Comparison of ENCODE assay signal across 27 cellular contexts in the genomic region with DNA sequence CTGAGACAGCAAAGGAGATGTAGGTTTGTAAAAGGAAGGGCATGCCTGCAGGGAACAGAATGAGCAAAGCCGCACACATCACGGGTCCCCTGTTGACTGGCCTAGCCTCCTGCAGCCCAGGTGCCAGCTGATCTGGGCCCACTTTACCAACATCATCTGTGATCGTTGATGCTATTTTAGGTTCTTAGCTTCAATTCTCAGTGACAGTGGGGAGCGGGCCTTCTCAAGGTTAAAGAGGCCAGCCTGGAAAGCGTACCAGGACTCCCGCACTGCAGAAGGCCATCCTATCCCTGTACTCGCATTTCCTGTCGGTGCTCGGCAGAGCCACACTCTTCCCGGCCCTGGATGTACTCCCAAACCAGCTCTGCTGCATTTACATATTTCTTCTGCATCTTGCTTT.
"Had no signal": no experiment of that assay in that cellular context is flagged by ENCODE, and none has a peak within 500 bp of the region (broad histone marks: within the 10 kb centered on the region; RNA-seq: fewer than 3 reads in every experiment).

No MANE protein-coding gene starts in this region.

- H3K27me3 ChIP-seq: ascending aorta, breast epithelium, cardiac muscle cell had no signal

- H3K27ac Mint-ChIP-seq: activated CD4-positive, alpha-beta memory T cell treated with anti-CD3 and anti-CD28 coated beads for 36 hours; activated CD4-positive, alpha-beta T cell treated with anti-CD3 and anti-CD28 coated beads for 36 hours; activated CD4-positive, alpha-beta T cell treated with anti-CD3 and anti-CD28 coated beads, Interleukin-2, amount 10 ng/mL, durations not matched to agents 24 days and 14 days; activated CD8-positive, alpha-beta T cell treated with anti-CD3 and anti-CD28 coated beads, Interleukin-2, amount 10 ng/mL, durations not matched to agents 7 days and 5 days; activated naive CD4-positive, alpha-beta T cell treated with anti-CD3 and anti-CD28 coated beads, Interleukin-2, amount 10 ng/mL, durations not matched to agents 7 days and 5 days; activated naive CD4-positive, alpha-beta T cell treated with anti-CD3 and anti-CD28 coated beads, Interleukin-2, amount 50 U/mL, for 72 hours; activated naive CD8-positive, alpha-beta T cell treated with anti-CD3 and anti-CD28 coated beads, Interleukin-2, amount 10 ng/mL, durations not matched to agents 7 days and 5 days; activated T-helper 2 cell treated with anti-CD3 and anti-CD28 coated beads, Interferon-gamma antibody, Interleukin-2, Interleukin-4, amounts not matched to agents 10 μg/mL and 5 μg/mL and 100 μg/mL, durations not matched to agents 14 hours and 24 hours and 36 hours; brain; effector memory CD8-positive, alpha-beta T cell had no signal

- H3K27me3 Mint-ChIP-seq: activated CD4-positive, alpha-beta memory T cell treated with anti-CD3 and anti-CD28 coated beads for 36 hours; activated CD4-positive, alpha-beta T cell treated with anti-CD3 and anti-CD28 coated beads for 36 hours; activated CD4-positive, alpha-beta T cell treated with anti-CD3 and anti-CD28 coated beads, Interleukin-2, amount 10 ng/mL, durations not matched to agents 24 days and 14 days; activated naive CD4-positive, alpha-beta T cell treated with anti-CD3 and anti-CD28 coated beads, Interleukin-2, amount 10 ng/mL, durations not matched to agents 7 days and 5 days; activated naive CD8-positive, alpha-beta T cell treated with anti-CD3 and anti-CD28 coated beads, Interleukin-2, amount 10 ng/mL, durations not matched to agents 7 days and 5 days; effector memory CD8-positive, alpha-beta T cell had no signal

- H3K36me3 Mint-ChIP-seq: activated CD4-positive, alpha-beta memory T cell treated with anti-CD3 and anti-CD28 coated beads for 36 hours; activated naive CD4-positive, alpha-beta T cell treated with anti-CD3 and anti-CD28 coated beads, Interleukin-2, amount 10 ng/mL, durations not matched to agents 7 days and 5 days; activated naive CD8-positive, alpha-beta T cell treated with anti-CD3 and anti-CD28 coated beads, Interleukin-2, amount 10 ng/mL, durations not matched to agents 7 days and 5 days; brain had no signal

- DNase-seq: activated CD4-positive, alpha-beta memory T cell treated with anti-CD3 and anti-CD28 coated beads for 36 hours; activated CD4-positive, alpha-beta T cell treated with anti-CD3 and anti-CD28 coated beads for 36 hours; activated CD4-positive, alpha-beta T cell treated with anti-CD3 and anti-CD28 coated beads, Interleukin-2, amount 10 ng/mL, durations not matched to agents 24 days and 14 days; activated CD4-positive, CD25-positive, alpha-beta regulatory T cell; activated CD4-positive, CD25-positive, alpha-beta regulatory T cell treated with anti-CD3 and anti-CD28 coated beads, Interleukin-2, amount 50 U/mL, for 72 hours; activated CD8-positive, alpha-beta T cell treated with anti-CD3 and anti-CD28 coated beads, Interleukin-2, amount 10 ng/mL, durations not matched to agents 7 days and 5 days; activated effector memory CD4-positive, alpha-beta T cell treated with anti-CD3 and anti-CD28 coated beads, Interleukin-2, amount 50 U/mL, for 16 hours; activated naive CD4-positive, alpha-beta T cell treated with anti-CD3 and anti-CD28 coated beads, Interleukin-2, amount 10 ng/mL, durations not matched to agents 7 days and 5 days; activated naive CD8-positive, alpha-beta T cell treated with anti-CD3 and anti-CD28 coated beads, Interleukin-2, amount 10 ng/mL, durations not matched to agents 7 days and 5 days; activated T-cell treated with anti-CD3 and anti-CD28 coated beads, Interleukin-2, amount 50 U/mL, for 4 hours; central memory CD4-positive, alpha-beta T cell; cerebellar nuclear complex; cortex of kidney; dermis blood vessel endothelial cell; effector CD4-positive, alpha-beta T cell; effector memory CD8-positive, alpha-beta T cell; erythroblast; esophagus squamous epithelium; foreskin melanocyte; T-helper 2 cell had no signal

- H3K27ac ChIP-seq: ascending aorta, breast epithelium, cardiac muscle cell, esophagus squamous epithelium, gastroesophageal sphincter had no signal

- H3K9me3 ChIP-seq: ascending aorta, breast epithelium, esophagus squamous epithelium had no signal

- H3K4me3 Mint-ChIP-seq: activated CD4-positive, alpha-beta memory T cell treated with anti-CD3 and anti-CD28 coated beads for 36 hours; activated CD4-positive, alpha-beta T cell treated with anti-CD3 and anti-CD28 coated beads for 36 hours; activated CD4-positive, alpha-beta T cell treated with anti-CD3 and anti-CD28 coated beads, Interleukin-2, amount 10 ng/mL, durations not matched to agents 24 days and 14 days; activated CD8-positive, alpha-beta T cell treated with anti-CD3 and anti-CD28 coated beads, Interleukin-2, amount 10 ng/mL, durations not matched to agents 7 days and 5 days; activated naive CD4-positive, alpha-beta T cell treated with anti-CD3 and anti-CD28 coated beads, Interleukin-2, amount 10 ng/mL, durations not matched to agents 7 days and 5 days; activated naive CD8-positive, alpha-beta T cell treated with anti-CD3 and anti-CD28 coated beads, Interleukin-2, amount 10 ng/mL, durations not matched to agents 7 days and 5 days; activated T-cell treated with anti-CD3 and anti-CD28 coated beads, Interleukin-2, amount 50 U/mL, for 4 hours; brain; effector memory CD8-positive, alpha-beta T cell had no signal

- H3K4me1 ChIP-seq: ascending aorta, breast epithelium, esophagus squamous epithelium, gastroesophageal sphincter had no signal

- H3K36me3 ChIP-seq: ascending aorta, breast epithelium, cardiac muscle cell, esophagus squamous epithelium, gastroesophageal sphincter had no signal

- H3K4me1 Mint-ChIP-seq: activated CD4-positive, alpha-beta T cell treated with anti-CD3 and anti-CD28 coated beads for 36 hours; activated CD4-positive, alpha-beta T cell treated with anti-CD3 and anti-CD28 coated beads, Interleukin-2, amount 10 ng/mL, durations not matched to agents 24 days and 14 days; activated naive CD4-positive, alpha-beta T cell treated with anti-CD3 and anti-CD28 coated beads, Interleukin-2, amount 10 ng/mL, durations not matched to agents 7 days and 5 days; activated naive CD8-positive, alpha-beta T cell treated with anti-CD3 and anti-CD28 coated beads, Interleukin-2, amount 10 ng/mL, durations not matched to agents 7 days and 5 days had no signal

- ATAC-seq: activated CD4-positive, alpha-beta T cell treated with anti-CD3 and anti-CD28 coated beads for 36 hours; activated CD8-positive, alpha-beta T cell treated with anti-CD3 and anti-CD28 coated beads, Interleukin-2, amount 10 ng/mL, durations not matched to agents 7 days and 5 days; activated naive CD4-positive, alpha-beta T cell treated with anti-CD3 and anti-CD28 coated beads, Interleukin-2, amount 50 U/mL, for 72 hours; activated T-cell treated with anti-CD3 and anti-CD28 coated beads, Interleukin-2, amount 50 U/mL, for 4 hours; effector memory CD8-positive, alpha-beta T cell; gastroesophageal sphincter had no signal

- H3K4me3 ChIP-seq: ascending aorta, breast epithelium, cardiac muscle cell, esophagus squamous epithelium, gastroesophageal sphincter had no signal
